13 cellular contexts compared by ENCODE assay signal in the genomic region with DNA sequence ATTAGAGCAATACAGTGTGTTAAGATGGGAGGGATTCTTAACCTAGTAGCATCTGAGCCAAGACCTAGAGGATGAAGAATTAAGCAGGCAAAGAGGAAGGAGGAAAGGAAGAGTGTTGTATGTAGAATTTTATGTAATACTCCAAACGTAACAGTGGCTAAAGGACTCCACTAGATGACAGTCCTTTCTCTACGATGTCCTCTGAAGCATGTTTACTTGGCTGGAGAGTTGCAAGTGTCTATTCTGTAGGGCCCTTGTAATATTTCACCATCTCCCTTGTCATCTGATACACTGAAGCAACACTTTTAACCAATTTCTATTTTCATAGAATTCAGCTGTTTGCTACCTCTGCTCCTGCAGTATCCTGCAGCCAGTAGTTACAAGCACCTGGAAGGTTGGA. TPM values are rescaled to one million over a fixed set of nuclear protein-coding genes. Genes with fewer than 3 reads are reported as not detected.
DNase-seq lines count a peak whose midpoint lies in the region; TF ChIP-seq lines count a peak whose summit lies in the region.
"Had no signal": no experiment of that assay in that cellular context is flagged by ENCODE, and none has a peak within 500 bp of the region (broad histone marks: within the 10 kb centered on the region; RNA-seq: fewer than 3 reads in every experiment).

No MANE protein-coding gene starts in this region.

- H3K36me3 Mint-ChIP-seq in CD8-positive, alpha-beta memory T cell = peaks cover 0 to 46% (median 10%) of the 10 kb centered on the region in 3 donors
- H3K36me3 Mint-ChIP-seq in activated naive CD8-positive, alpha-beta T cell treated with anti-CD3 and anti-CD28 coated beads for 36 hours = peaks cover 36% of the 10 kb centered on the region
- peaks cover 22% of the 10 kb centered on the region for H3K36me3 Mint-ChIP-seq in nephron (ENCODE audit: low read depth)

- CTCF ChIA-PET in CD8-positive, alpha-beta memory T cell (lab: Charles Lee) = interaction anchor here (1.4 kb wide), 1 partner anchor 23 kb away, joined by 4 read pairs; no protein-coding TSS in a partner anchor

- H3K36me3 ChIP-seq in CD8-positive, alpha-beta memory T cell (ENCODE audit: insufficient read depth, low read length) = no peaks in the 10 kb centered on the region
- H3K36me3 ChIP-seq: uterus had no signal

- no peak overlapping the region for H3K4me3 ChIP-seq in CD8-positive, alpha-beta memory T cell (ENCODE audit: low read length)
- H3K4me3 ChIP-seq in HL-60 (replicated peaks; ENCODE audit: insufficient read depth, low read length) = no peak overlapping the region
- H3K4me3 ChIP-seq: lung, uterus had no signal

- no peaks in the 10 kb centered on the region for H3K27me3 ChIP-seq in CD8-positive, alpha-beta memory T cell (ENCODE audit: insufficient read depth, low read length, poor library complexity, severe bottlenecking)
- no peaks in the 10 kb centered on the region for H3K27me3 ChIP-seq in HL-60 (ENCODE audit: insufficient read depth, poor library complexity, severe bottlenecking)
- H3K27me3 ChIP-seq: adrenal gland, uterus had no signal

- POLR2A ChIA-PET in CD8-positive, alpha-beta memory T cell (lab: Charles Lee) = interaction anchor here (3.9 kb wide), 1 partner anchor 22 kb away, joined by 43 read pairs; the partner anchor contains the start of gene PPIH

- H3K4me1 ChIP-seq in CD8-positive, alpha-beta memory T cell (ENCODE audit: insufficient read depth, low read length) = peaks cover 31% of the 10 kb centered on the region

- H3K9me3 Mint-ChIP-seq in CD8-positive, alpha-beta memory T cell = no peaks in the 10 kb centered on the region
- H3K9me3 Mint-ChIP-seq in activated naive CD8-positive, alpha-beta T cell treated with anti-CD3 and anti-CD28 coated beads for 36 hours = no peaks in the 10 kb centered on the region
- H3K9me3 Mint-ChIP-seq in nephron = no peaks in the 10 kb centered on the region

- intact Hi-C loops in posterior vena cava (cut with DNase I) = no loop called here

- no peak overlapping the region for H3K27ac ChIP-seq in CD8-positive, alpha-beta memory T cell (ENCODE audit: low read depth, low read length)
- peak overlapping the region; percentile 94 for H3K27ac ChIP-seq in HL-60 (replicated peaks)
- H3K27ac ChIP-seq: adrenal gland, uterus had no signal

- TF ChIP-seq CTCF in HL-60 (IDR thresholded peaks at IDR 0.05; ENCODE audit: insufficient read depth, low read length) (no peak), nephron (IDR thresholded peaks at IDR 0.05; ENCODE audit: unreplicated experiment in 3 of 3) (no peak)

- DNase-seq in CD8-positive, alpha-beta memory T cell = no peak
- DNase-seq in HL-60 (ENCODE audit: low read depth in 1 of 2, low spot score in 1 of 2) (peak in 1 of 2 experiments; percentile 38), posterior vena cava (ENCODE audit: low spot score) (no peak), NCI-H446 treated with DMSO at 0.1 percent for 48 hours (lab: John Stamatoyannopoulos, UW) (no peak), SHP77 treated with DMSO at 0.1 percent for 48 hours (lab: John Stamatoyannopoulos, UW) (no peak)
- no peak for DNase-seq in activated naive CD8-positive, alpha-beta T cell treated with anti-CD3 and anti-CD28 coated beads for 36 hours
- DNase-seq: activated CD4-positive, CD25-positive, alpha-beta regulatory T cell treated with anti-CD3 and anti-CD28 coated beads, Interleukin-2, amount 50 U/mL, for 72 hours; adrenal gland; DMS53; NCI-H1930; uterus had no signal

- H3K9me3 ChIP-seq in CD8-positive, alpha-beta memory T cell (ENCODE audit: low read length) = no peaks in the 10 kb centered on the region
- H3K9me3 ChIP-seq: adrenal gland, uterus had no signal

- peak overlapping the region in 5 of 7 donors; percentile 66 to 99 (median 98) for H3K4me3 Mint-ChIP-seq in CD8-positive, alpha-beta memory T cell
- peak overlapping the region; percentile 92 for H3K4me3 Mint-ChIP-seq in activated naive CD8-positive, alpha-beta T cell treated with anti-CD3 and anti-CD28 coated beads for 36 hours
- H3K4me3 Mint-ChIP-seq in nephron = peak overlapping the region; percentile 95 to 99 (median 98)

- peaks cover 0 to 2% of the 10 kb centered on the region in 2 donors for H3K27me3 Mint-ChIP-seq in CD8-positive, alpha-beta memory T cell
- H3K27me3 Mint-ChIP-seq in activated naive CD8-positive, alpha-beta T cell treated with anti-CD3 and anti-CD28 coated beads for 36 hours = peaks cover 3% of the 10 kb centered on the region
- H3K27me3 Mint-ChIP-seq in nephron (ENCODE audit: low read depth) = no peaks in the 10 kb centered on the region

- peaks cover 34 to 45% (median 45%) of the 10 kb centered on the region in 3 donors for H3K4me1 Mint-ChIP-seq in CD8-positive, alpha-beta memory T cell
- peaks cover 31% of the 10 kb centered on the region for H3K4me1 Mint-ChIP-seq in activated naive CD8-positive, alpha-beta T cell treated with anti-CD3 and anti-CD28 coated beads for 36 hours
- peaks cover 52% of the 10 kb centered on the region for H3K4me1 Mint-ChIP-seq in nephron

- peak overlapping the region in 4 of 8 donors; percentile 2 to 93 (median 41) for H3K27ac Mint-ChIP-seq in CD8-positive, alpha-beta memory T cell
- H3K27ac Mint-ChIP-seq in activated naive CD8-positive, alpha-beta T cell treated with anti-CD3 and anti-CD28 coated beads for 36 hours = no peak overlapping the region
- H3K27ac Mint-ChIP-seq in nephron = peak overlapping the region; percentile 72 to 99 (median 98)

RNA-seq across cellular contexts. Expression of gene YBX1, which starts 2.2 kb away (rescaled TPM):
- total RNA-seq in CD8-positive, alpha-beta memory T cell = 1,000 to 10,000 TPM; 1,366 to 1,379 TPM
- 99.0 TPM for polyA plus RNA-seq in CD8-positive, alpha-beta memory T cell
- total RNA-seq in activated naive CD8-positive, alpha-beta T cell treated with anti-CD3 and anti-CD28 coated beads for 36 hours = 1,000 to 10,000 TPM; 1,441 to 1,525 TPM
- total RNA-seq in posterior vena cava = 100 to 1,000 TPM; 596 to 706 TPM

RNA-seq across cellular contexts. Expression of gene PPIH, which starts 21.8 kb away (rescaled TPM):
- 100 to 1,000 TPM in 1 of 2 experiments, 10 to 100 TPM in 1; 95.9 to 117 TPM for total RNA-seq in CD8-positive, alpha-beta memory T cell
- polyA plus RNA-seq in CD8-positive, alpha-beta memory T cell = 82.0 TPM
- 100 to 1,000 TPM; 127 to 133 TPM for total RNA-seq in activated naive CD8-positive, alpha-beta T cell treated with anti-CD3 and anti-CD28 coated beads for 36 hours
- 10 to 100 TPM; 13.2 to 21.7 TPM for total RNA-seq in posterior vena cava

RNA-seq across cellular contexts. Expression of gene CLDN19, which starts 60.0 kb away (rescaled TPM):
- total RNA-seq in CD8-positive, alpha-beta memory T cell = not detected
- polyA plus RNA-seq in CD8-positive, alpha-beta memory T cell = not detected
- total RNA-seq in activated naive CD8-positive, alpha-beta T cell treated with anti-CD3 and anti-CD28 coated beads for 36 hours = not detected
- not detected for total RNA-seq in posterior vena cava

Comparison
In these comparisons a context has a peak if more than half of its experiments do, and no peak if none do; other contexts are left out.
1. RNA of gene PPIH, which starts 21.8 kb away (total RNA-seq): 127 to 133 TPM in activated naive CD8-positive, alpha-beta T cell treated with anti-CD3 and anti-CD28 coated beads for 36 hours and 95.9 to 117 TPM in CD8-positive, alpha-beta memory T cell; 13.2 to 21.7 TPM in posterior vena cava; every median in the first group is over 4 times any median in the second.
2. Peak in every context shown above with its lines, with median percentiles within 50 percentile points of each other: H3K4me3 Mint-ChIP-seq.